ENCODE assay signal across 1 cellular context in the genomic region with DNA sequence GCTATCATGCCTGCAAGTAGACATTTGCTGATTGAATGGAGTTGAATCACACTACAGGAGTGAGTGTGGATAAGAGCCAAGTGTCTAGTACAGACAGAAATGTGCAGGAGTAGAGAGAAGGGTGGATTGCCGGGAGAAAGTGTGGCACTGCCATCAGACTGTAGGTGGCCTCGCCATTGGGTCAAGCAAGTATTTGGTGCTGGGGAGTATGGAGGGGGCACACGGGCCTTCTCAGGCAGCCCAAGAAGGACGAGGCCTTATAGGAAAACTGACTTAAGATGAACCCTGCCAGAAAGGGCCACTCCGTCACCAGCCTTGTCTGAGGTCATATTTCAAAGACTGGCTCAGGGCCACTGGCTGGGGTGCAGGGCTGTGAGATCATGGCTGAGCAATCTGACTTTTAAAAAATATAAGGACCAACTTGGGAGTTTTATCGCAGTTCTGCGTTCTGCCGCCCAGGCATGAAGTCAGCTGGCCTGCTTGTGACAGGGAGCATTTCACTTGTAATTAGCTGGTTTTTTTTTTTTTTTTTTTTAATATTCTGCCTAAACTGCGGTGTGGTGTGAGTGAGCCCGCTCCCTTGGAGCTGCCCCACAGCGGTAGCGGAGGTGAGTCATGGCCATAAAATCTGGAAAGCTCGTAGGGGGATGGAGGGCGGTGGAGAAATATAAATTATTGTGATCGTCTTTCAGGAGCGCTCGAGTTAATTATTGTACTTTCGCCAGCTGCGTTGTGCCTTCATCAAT.
TF ChIP-seq lines count a peak whose summit lies in the region.

No MANE protein-coding gene starts in this region.

TF ChIP-seq in HEK293, 187 proteins besides CTCF, POLR2A, EP300 and RAD21 (continued from another document and continues in another):
- no peak for TF ChIP-seq ZNF23 (tag by site-specific recombination; IDR thresholded peaks at IDR 0.05; ENCODE audit: borderline replicate concordance)
- TF ChIP-seq ZNF341 (tag by site-specific recombination; IDR thresholded peaks at IDR 0.05; ENCODE audit: low read depth) = peak; percentile 37; the same call in 1 of the 2 replicates
- TF ChIP-seq ZBTB20 (tag by site-specific recombination; IDR thresholded peaks at IDR 0.05) = peak; percentile 35
- TF ChIP-seq, protein P1, sequence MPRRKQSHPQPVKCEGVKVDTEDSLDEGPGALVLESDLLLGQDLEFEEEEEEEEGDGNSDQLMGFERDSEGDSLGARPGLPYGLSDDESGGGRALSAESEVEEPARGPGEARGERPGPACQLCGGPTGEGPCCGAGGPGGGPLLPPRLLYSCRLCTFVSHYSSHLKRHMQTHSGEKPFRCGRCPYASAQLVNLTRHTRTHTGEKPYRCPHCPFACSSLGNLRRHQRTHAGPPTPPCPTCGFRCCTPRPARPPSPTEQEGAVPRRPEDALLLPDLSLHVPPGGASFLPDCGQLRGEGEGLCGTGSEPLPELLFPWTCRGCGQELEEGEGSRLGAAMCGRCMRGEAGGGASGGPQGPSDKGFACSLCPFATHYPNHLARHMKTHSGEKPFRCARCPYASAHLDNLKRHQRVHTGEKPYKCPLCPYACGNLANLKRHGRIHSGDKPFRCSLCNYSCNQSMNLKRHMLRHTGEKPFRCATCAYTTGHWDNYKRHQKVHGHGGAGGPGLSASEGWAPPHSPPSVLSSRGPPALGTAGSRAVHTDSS (tag by site-specific recombination; IDR thresholded peaks at IDR 0.05) = no peak
- peak; percentile 91 for TF ChIP-seq PRDM6 (tag by site-specific recombination; IDR thresholded peaks at IDR 0.05)
- TF ChIP-seq, protein P2, sequence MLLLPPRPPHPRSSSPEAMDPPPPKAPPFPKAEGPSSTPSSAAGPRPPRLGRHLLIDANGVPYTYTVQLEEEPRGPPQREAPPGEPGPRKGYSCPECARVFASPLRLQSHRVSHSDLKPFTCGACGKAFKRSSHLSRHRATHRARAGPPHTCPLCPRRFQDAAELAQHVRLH (tag by site-specific recombination; IDR thresholded peaks at IDR 0.05) = peak; percentile 66
- TF ChIP-seq ZNF2 (tag by site-specific recombination; IDR thresholded peaks at IDR 0.05) = peak; percentile 88; the same call in 1 of the 2 replicates
- peak; percentile 78 for TF ChIP-seq ZFHX2 (tag by site-specific recombination; conservative IDR thresholded peaks at IDR 0.05)
- TF ChIP-seq ZNF610 (tag by site-specific recombination; IDR thresholded peaks at IDR 0.05; ENCODE audit: borderline replicate concordance) = peak; percentile 45; the same call in 1 of the 2 replicates
- peak; percentile 96 for TF ChIP-seq ZEB2 (tag by site-specific recombination; IDR thresholded peaks at IDR 0.05)
- peak; percentile 80 for TF ChIP-seq IKZF3 (tag by site-specific recombination; IDR thresholded peaks at IDR 0.05)
- peak; percentile 85 for TF ChIP-seq ZIC2 (tag by site-specific recombination; IDR thresholded peaks at IDR 0.05)
- TF ChIP-seq ZBTB8A (tag by site-specific recombination; IDR thresholded peaks at IDR 0.05) = peak; percentile 78
- TF ChIP-seq ZNF544 (tag by site-specific recombination; IDR thresholded peaks at IDR 0.05) = no peak
- TF ChIP-seq ZFP3 (tag by site-specific recombination; IDR thresholded peaks at IDR 0.05; ENCODE audit: low read depth) = peak; percentile 40; the same call in 1 of the 2 replicates
- TF ChIP-seq ZNF843 (tag by site-specific recombination; IDR thresholded peaks at IDR 0.05) = peak; percentile 89
- no peak for TF ChIP-seq ZNF621 (tag by site-specific recombination; IDR thresholded peaks at IDR 0.05)
- TF ChIP-seq AEBP2 (tag by site-specific recombination; IDR thresholded peaks at IDR 0.05; ENCODE audit: borderline replicate concordance) = no peak
- TF ChIP-seq ZNF133 (tag by site-specific recombination; IDR thresholded peaks at IDR 0.05) = no peak
- TF ChIP-seq ZNF660 (tag by site-specific recombination; IDR thresholded peaks at IDR 0.05) = peak; percentile 27; the same call in 1 of the 2 replicates
- TF ChIP-seq ZNF521 (tag by site-specific recombination; IDR thresholded peaks at IDR 0.05) = no peak
- no peak for TF ChIP-seq ZNF704 (tag by site-specific recombination; IDR thresholded peaks at IDR 0.05)
- no peak for TF ChIP-seq ZNF433 (tag by site-specific recombination; IDR thresholded peaks at IDR 0.05; ENCODE audit: low read depth)
- no peak for TF ChIP-seq KLF1 (tag by site-specific recombination; IDR thresholded peaks at IDR 0.05)
- no peak for TF ChIP-seq ZNF707 (tag by site-specific recombination; IDR thresholded peaks at IDR 0.05)
- TF ChIP-seq RBAK (tag by site-specific recombination; IDR thresholded peaks at IDR 0.05) = no peak
- peak; percentile 16; the same call in 1 of the 2 replicates for TF ChIP-seq ZNF664 (tag by site-specific recombination; IDR thresholded peaks at IDR 0.05)
- no peak for TF ChIP-seq HOXD13 (CRISPR knock-in tag; IDR thresholded peaks at IDR 0.05; ENCODE audit: borderline replicate concordance)
- TF ChIP-seq ZNF24 (tag by site-specific recombination; IDR thresholded peaks at IDR 0.05) = peak; percentile 77
- TF ChIP-seq, protein P3, sequence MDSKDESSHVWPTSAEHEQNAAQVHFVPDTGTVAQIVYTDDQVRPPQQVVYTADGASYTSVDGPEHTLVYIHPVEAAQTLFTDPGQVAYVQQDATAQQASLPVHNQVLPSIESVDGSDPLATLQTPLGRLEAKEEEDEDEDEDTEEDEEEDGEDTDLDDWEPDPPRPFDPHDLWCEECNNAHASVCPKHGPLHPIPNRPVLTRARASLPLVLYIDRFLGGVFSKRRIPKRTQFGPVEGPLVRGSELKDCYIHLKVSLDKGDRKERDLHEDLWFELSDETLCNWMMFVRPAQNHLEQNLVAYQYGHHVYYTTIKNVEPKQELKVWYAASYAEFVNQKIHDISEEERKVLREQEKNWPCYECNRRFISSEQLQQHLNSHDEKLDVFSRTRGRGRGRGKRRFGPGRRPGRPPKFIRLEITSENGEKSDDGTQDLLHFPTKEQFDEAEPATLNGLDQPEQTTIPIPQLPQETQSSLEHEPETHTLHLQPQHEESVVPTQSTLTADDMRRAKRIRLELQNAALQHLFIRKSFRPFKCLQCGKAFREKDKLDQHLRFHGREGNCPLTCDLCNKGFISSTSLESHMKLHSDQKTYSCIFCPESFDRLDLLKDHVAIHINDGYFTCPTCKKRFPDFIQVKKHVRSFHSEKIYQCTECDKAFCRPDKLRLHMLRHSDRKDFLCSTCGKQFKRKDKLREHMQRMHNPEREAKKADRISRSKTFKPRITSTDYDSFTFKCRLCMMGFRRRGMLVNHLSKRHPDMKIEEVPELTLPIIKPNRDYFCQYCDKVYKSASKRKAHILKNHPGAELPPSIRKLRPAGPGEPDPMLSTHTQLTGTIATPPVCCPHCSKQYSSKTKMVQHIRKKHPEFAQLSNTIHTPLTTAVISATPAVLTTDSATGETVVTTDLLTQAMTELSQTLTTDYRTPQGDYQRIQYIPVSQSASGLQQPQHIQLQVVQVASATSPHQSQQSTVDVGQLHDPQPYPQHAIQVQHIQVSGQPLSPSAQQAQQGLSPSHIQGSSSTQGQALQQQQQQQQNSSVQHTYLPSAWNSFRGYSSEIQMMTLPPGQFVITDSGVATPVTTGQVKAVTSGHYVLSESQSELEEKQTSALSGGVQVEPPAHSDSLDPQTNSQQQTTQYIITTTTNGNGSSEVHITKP (tag by site-specific recombination; IDR thresholded peaks at IDR 0.05) = peak; percentile 84
- TF ChIP-seq ZNF362 (tag by site-specific recombination; IDR thresholded peaks at IDR 0.05) = peak; percentile 99
- TF ChIP-seq, protein P4, sequence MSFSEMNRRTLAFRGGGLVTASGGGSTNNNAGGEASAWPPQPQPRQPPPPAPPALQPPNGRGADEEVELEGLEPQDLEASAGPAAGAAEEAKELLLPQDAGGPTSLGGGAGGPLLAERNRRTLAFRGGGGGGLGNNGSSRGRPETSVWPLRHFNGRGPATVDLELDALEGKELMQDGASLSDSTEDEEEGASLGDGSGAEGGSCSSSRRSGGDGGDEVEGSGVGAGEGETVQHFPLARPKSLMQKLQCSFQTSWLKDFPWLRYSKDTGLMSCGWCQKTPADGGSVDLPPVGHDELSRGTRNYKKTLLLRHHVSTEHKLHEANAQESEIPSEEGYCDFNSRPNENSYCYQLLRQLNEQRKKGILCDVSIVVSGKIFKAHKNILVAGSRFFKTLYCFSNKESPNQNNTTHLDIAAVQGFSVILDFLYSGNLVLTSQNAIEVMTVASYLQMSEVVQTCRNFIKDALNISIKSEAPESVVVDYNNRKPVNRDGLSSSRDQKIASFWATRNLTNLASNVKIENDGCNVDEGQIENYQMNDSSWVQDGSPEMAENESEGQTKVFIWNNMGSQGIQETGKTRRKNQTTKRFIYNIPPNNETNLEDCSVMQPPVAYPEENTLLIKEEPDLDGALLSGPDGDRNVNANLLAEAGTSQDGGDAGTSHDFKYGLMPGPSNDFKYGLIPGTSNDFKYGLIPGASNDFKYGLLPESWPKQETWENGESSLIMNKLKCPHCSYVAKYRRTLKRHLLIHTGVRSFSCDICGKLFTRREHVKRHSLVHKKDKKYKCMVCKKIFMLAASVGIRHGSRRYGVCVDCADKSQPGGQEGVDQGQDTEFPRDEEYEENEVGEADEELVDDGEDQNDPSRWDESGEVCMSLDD (tag by site-specific recombination; IDR thresholded peaks at IDR 0.05) = peak; percentile 94
- TF ChIP-seq ZNF561 (tag by site-specific recombination; IDR thresholded peaks at IDR 0.05; ENCODE audit: borderline replicate concordance) = peak; percentile 76
- no peak for TF ChIP-seq ZNF239 (tag by site-specific recombination; IDR thresholded peaks at IDR 0.05)
- no peak for TF ChIP-seq ZNF423 (tag by site-specific recombination; IDR thresholded peaks at IDR 0.05)
- TF ChIP-seq SP7 (tag by site-specific recombination; IDR thresholded peaks at IDR 0.05) = peak; percentile 98
- peak; percentile 64; the same call in 1 of the 2 replicates for TF ChIP-seq TCF7L2 (IDR thresholded peaks at IDR 0.05; ENCODE audit: borderline replicate concordance, low read depth, low read length)
- no peak for TF ChIP-seq MEIS1 (CRISPR knock-in tag; IDR thresholded peaks at IDR 0.05; ENCODE audit: borderline replicate concordance)
- TF ChIP-seq, protein P5, sequence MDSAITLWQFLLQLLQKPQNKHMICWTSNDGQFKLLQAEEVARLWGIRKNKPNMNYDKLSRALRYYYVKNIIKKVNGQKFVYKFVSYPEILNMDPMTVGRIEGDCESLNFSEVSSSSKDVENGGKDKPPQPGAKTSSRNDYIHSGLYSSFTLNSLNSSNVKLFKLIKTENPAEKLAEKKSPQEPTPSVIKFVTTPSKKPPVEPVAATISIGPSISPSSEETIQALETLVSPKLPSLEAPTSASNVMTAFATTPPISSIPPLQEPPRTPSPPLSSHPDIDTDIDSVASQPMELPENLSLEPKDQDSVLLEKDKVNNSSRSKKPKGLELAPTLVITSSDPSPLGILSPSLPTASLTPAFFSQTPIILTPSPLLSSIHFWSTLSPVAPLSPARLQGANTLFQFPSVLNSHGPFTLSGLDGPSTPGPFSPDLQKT (IDR thresholded peaks at IDR 0.05; ENCODE audit: borderline replicate concordance, low read depth, low read length) = no peak
- TF ChIP-seq, protein P6, sequence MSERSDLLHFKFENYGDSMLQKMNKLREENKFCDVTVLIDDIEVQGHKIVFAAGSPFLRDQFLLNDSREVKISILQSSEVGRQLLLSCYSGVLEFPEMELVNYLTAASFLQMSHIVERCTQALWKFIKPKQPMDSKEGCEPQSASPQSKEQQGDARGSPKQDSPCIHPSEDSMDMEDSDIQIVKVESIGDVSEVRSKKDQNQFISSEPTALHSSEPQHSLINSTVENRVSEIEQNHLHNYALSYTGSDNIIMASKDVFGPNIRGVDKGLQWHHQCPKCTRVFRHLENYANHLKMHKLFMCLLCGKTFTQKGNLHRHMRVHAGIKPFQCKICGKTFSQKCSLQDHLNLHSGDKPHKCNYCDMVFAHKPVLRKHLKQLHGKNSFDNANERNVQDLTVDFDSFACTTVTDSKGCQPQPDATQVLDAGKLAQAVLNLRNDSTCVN (tag by site-specific recombination; optimal IDR thresholded peaks at IDR 0.05) = peak; percentile 25
- peak; percentile 95 for TF ChIP-seq GLIS2 (tag by site-specific recombination; IDR thresholded peaks at IDR 0.05)
- peak; percentile 77 for TF ChIP-seq KLF8 (tag by site-specific recombination; IDR thresholded peaks at IDR 0.05)
- TF ChIP-seq ZNF394 (tag by site-specific recombination; IDR thresholded peaks at IDR 0.05; ENCODE audit: borderline replicate concordance) = peak; percentile 72
